In genomic region chr14:37262649-37263048, GRCh38 we compare ENCODE assay signal across 15 cellular contexts.
DNase-seq lines count a peak whose midpoint lies in the region; ATAC-seq lines count a peak whose summit lies in the region.
"Had no signal": no experiment of that assay in that cellular context is flagged by ENCODE, and none has a peak within 500 bp of the region (broad histone marks: within the 10 kb centered on the region; RNA-seq: fewer than 3 reads in every experiment).

No MANE protein-coding gene starts in this region.

- no peak overlapping the region for H2AK5ac ChIP-seq in mesenchymal stem cell (ENCODE audit: low read length, severe bottlenecking)

- H3K79me1 ChIP-seq in mesenchymal stem cell (replicated peaks; ENCODE audit: low read length, poor library complexity, severe bottlenecking): no peaks in the 10 kb centered on the region

- H2AFZ ChIP-seq in mesenchymal stem cell (ENCODE audit: low read depth, low read length): no peak overlapping the region

- no peak overlapping the region for H4K8ac ChIP-seq in mesenchymal stem cell (ENCODE audit: low read length)

- H3K9me3 ChIP-seq in mesenchymal stem cell (ENCODE audit: control insufficient read depth, low read length): no peaks in the 10 kb centered on the region

- H3K4ac ChIP-seq in mesenchymal stem cell (ENCODE audit: low read depth in 1 of 2, low read length in 2 of 2): no peak overlapping the region

- no peak overlapping the region for H2BK5ac ChIP-seq in mesenchymal stem cell (ENCODE audit: low read depth, low read length, poor library complexity, severe bottlenecking)

- H3K9ac ChIP-seq in mesenchymal stem cell (ENCODE audit: low read length): no peak overlapping the region

- H3K23ac ChIP-seq in mesenchymal stem cell (ENCODE audit: low read length in 2 of 2): no peak overlapping the region

- no peak overlapping the region for H3K18ac ChIP-seq in mesenchymal stem cell (ENCODE audit: low read depth in 1 of 2, low read length in 2 of 2)

- H3K4me2 ChIP-seq in mesenchymal stem cell (ENCODE audit: low read length, poor library complexity, severe bottlenecking): no peak overlapping the region

- H3K14ac ChIP-seq in mesenchymal stem cell (ENCODE audit: low read length in 2 of 2): no peak overlapping the region

- no peak overlapping the region for H3K27ac ChIP-seq in mesenchymal stem cell (ENCODE audit: low read length, poor library complexity, severe bottlenecking)

- DNase-seq in DMS153 (lab: John Stamatoyannopoulos, UW): peak; percentile 51
- peak; percentile 18 for DNase-seq in LHCN-M2 (ENCODE audit: low read depth)
- DNase-seq in NCI-H345 treated with DMSO at 0.1 percent for 48 hours (lab: John Stamatoyannopoulos, UW; ENCODE audit: unreplicated experiment): peak; percentile 84
- DNase-seq in mesenchymal stem cell: peak; percentile 13
- DNase-seq in activated CD4-positive, alpha-beta T cell treated with anti-CD3 and anti-CD28 coated beads, Interleukin-2, amount 50 U/mL, for 48 hours: no peak
- no peak for DNase-seq in GOT3 (lab: John Stamatoyannopoulos, UW)
- DNase-seq in midbrain (lab: John Stamatoyannopoulos, UW): no peak
- DNase-seq: CD4-positive, alpha-beta memory T cell; EL; NCI-H2029 treated with DMSO at 0.1 percent for 48 hours; NCI-H510A; PC-3; T-cell had no signal

- H3K36me3 ChIP-seq in mesenchymal stem cell (ENCODE audit: control insufficient read depth in 1 of 2, insufficient read depth in 2 of 2, low read depth in 1 of 2, low read length in 2 of 2): no peaks in the 10 kb centered on the region

- H2BK12ac ChIP-seq in mesenchymal stem cell (ENCODE audit: low read length in 2 of 2): no peak overlapping the region

- no peak overlapping the region for H2BK120ac ChIP-seq in mesenchymal stem cell (ENCODE audit: low read depth, low read length)

- WGBS in mesenchymal stem cell: 52% methylated on average over 2 of the region's 2 CpGs

- no peak overlapping the region for H2BK15ac ChIP-seq in mesenchymal stem cell (ENCODE audit: low read depth, poor library complexity, severe bottlenecking)

- no peak overlapping the region for H3K4me3 ChIP-seq in mesenchymal stem cell (ENCODE audit: insufficient read depth in 1 of 2, low read depth in 1 of 2, low read length in 2 of 2)

- no peak overlapping the region for H4K91ac ChIP-seq in mesenchymal stem cell (ENCODE audit: low read length)

- no peak for ATAC-seq in GM18868 (IDR thresholded peaks at IDR 0.05; ENCODE audit: unreplicated experiment)
- ATAC-seq: HCT116, PC-3, T-cell had no signal

- H3K27me3 ChIP-seq in mesenchymal stem cell (ENCODE audit: control insufficient read depth in 1 of 2, insufficient read depth in 1 of 2, low read length in 2 of 2): no peaks in the 10 kb centered on the region

- H3K4me1 ChIP-seq in mesenchymal stem cell (ENCODE audit: control insufficient read depth, insufficient read depth, low read depth, low read length): no peaks in the 10 kb centered on the region

Comparison
In these comparisons a context has a peak if more than half of its experiments do, and no peak if none do; other contexts are left out.
1. DNase-seq: peak in DMS153 (single experiment), LHCN-M2 (single experiment), NCI-H345 treated with DMSO at 0.1 percent for 48 hours (single experiment) and mesenchymal stem cell (single experiment); none in activated CD4-positive, alpha-beta T cell treated with anti-CD3 and anti-CD28 coated beads, Interleukin-2, amount 50 U/mL, for 48 hours (0 of 2), GOT3 (single experiment) and midbrain (single experiment).